21 cellular contexts compared by ENCODE assay signal in the genomic region with DNA sequence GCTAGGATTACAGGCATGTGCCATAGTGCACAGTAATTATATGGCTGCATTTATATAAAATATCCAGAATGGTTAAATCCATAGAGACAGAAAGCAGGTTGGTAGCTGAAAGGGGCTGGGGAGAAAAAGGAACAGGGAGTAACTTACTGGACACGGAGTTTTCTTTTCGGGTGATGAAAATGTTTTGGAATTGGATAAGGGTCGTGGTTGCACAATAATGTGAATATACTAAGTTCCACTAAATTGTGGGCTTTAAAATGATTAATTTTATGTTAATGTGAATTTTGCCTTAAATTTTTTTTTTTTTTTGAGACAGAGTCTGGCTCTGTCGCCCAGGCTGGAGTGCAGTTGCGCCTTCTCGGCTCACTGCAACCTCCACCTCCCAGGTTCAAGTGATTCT.
A peak's percentile ranks its signal among the peaks of the same experiment; 100 is the strongest.
DNase-seq lines count a peak whose midpoint lies in the region; ATAC-seq, FAIRE-seq and TF ChIP-seq lines count a peak whose summit lies in the region.
"Had no signal": no experiment of that assay in that cellular context is flagged by ENCODE, and none has a peak within 500 bp of the region (broad histone marks: within the 10 kb centered on the region; RNA-seq: fewer than 3 reads in every experiment).

No MANE protein-coding gene starts in this region.

- H3K9ac ChIP-seq in HepG2 (ENCODE audit: insufficient read depth, low read depth, low read length) (no peak overlapping the region), adipocyte (ENCODE audit: low read length) (no peak overlapping the region)
- H3K9ac ChIP-seq: BLaER1 treated with 17β-estradiol and CSF1 and Interleukin-3, amounts not matched to agents 10 nM and 100 nM had no signal

- no peak for TF ChIP-seq EP300 in HepG2 (IDR thresholded peaks at IDR 0.05; ENCODE audit: low read depth in 2 of 2, low read length in 2 of 2)
- TF ChIP-seq EP300 in HepG2 (CRISPR knock-in tag; IDR thresholded peaks at IDR 0.05; ENCODE audit: borderline replicate concordance), result no peak

- ATAC-seq in HepG2 (no peak), right lobe of liver (no peak), sciatic nerve (peak; percentile 35)
- ATAC-seq in activated CD4-positive, CD25-positive, alpha-beta regulatory T cell treated with anti-CD3 and anti-CD28 coated beads, Interleukin-2, amount 50 U/mL, for 24 hours, result no peak
- ATAC-seq: A549; CD8-positive, alpha-beta T cell had no signal

- H3K36me3 ChIP-seq in HepG2 (replicated peaks in 1 of 2; ENCODE audit: control insufficient read depth in 1 of 2, insufficient read depth in 2 of 2, low read length in 2 of 2), result no peaks in the 10 kb centered on the region
- no peaks in the 10 kb centered on the region for H3K36me3 ChIP-seq in right lobe of liver
- H3K36me3 ChIP-seq in adipocyte (ENCODE audit: control insufficient read depth, insufficient read depth, low read length, severe bottlenecking), result no peaks in the 10 kb centered on the region
- no peaks in the 10 kb centered on the region for H3K36me3 ChIP-seq in vagina
- H3K36me3 ChIP-seq: BLaER1 treated with 17β-estradiol and CSF1 and Interleukin-3, amounts not matched to agents 10 nM and 100 nM had no signal

- H3K9me3 ChIP-seq in HepG2 (ENCODE audit: low read length), result peaks cover 3% of the 10 kb centered on the region; the same call in 1 of the 2 replicates
- no peaks in the 10 kb centered on the region for H3K9me3 ChIP-seq in right lobe of liver
- H3K9me3 ChIP-seq in adipocyte (ENCODE audit: control insufficient read depth, low read length), result peaks cover 8% of the 10 kb centered on the region
- H3K9me3 ChIP-seq in vagina, result no peaks in the 10 kb centered on the region
- H3K9me3 ChIP-seq: A549, Caco-2 had no signal

- no peak for TF ChIP-seq POLR2A in HepG2 (IDR thresholded peaks at IDR 0.05; ENCODE audit: insufficient read depth in 1 of 2, low read depth in 2 of 2, low read length in 2 of 2)
- no peak for TF ChIP-seq POLR2A in right lobe of liver (IDR thresholded peaks at IDR 0.05)
- TF ChIP-seq POLR2A in vagina (IDR thresholded peaks at IDR 0.05), result no peak

- in situ Hi-C loops in HepG2 (cut with HindIII; ENCODE audit: extremely low pct_ligation_motif_present, low pct_unique_long_range_greater_than_20kb), result no loop called here

- DNase-seq in HepG2 (ENCODE audit: low spot score), result no peak
- DNase-seq in right lobe of liver, result no peak
- DNase-seq in adipocyte (ENCODE audit: low read depth), result peak; percentile 17
- DNase-seq in sciatic nerve (ENCODE audit: low spot score), result no peak
- no peak for DNase-seq in vagina (ENCODE audit: extremely low spot score in 2 of 2)
- DNase-seq in AML-193 (lab: John Stamatoyannopoulos, UW), result no peak
- DNase-seq in HT-29 (ENCODE audit: low spot score), result no peak
- DNase-seq: Caco-2; CD4-positive, alpha-beta T cell; CD8-positive, alpha-beta T cell; DMS79 treated with DMSO at 0.1 percent for 48 hours; GF-D8 had no signal

- no peaks in the 10 kb centered on the region for H3K79me2 ChIP-seq in HepG2 (ENCODE audit: insufficient read depth, low read length)

- TF ChIP-seq CTCF in HepG2 (CRISPR knock-in tag; IDR thresholded peaks at IDR 0.05) (no peak), right lobe of liver (IDR thresholded peaks at IDR 0.05) (no peak), vagina (IDR thresholded peaks at IDR 0.05) (no peak)

- TF ChIP-seq RAD21 in HepG2 (CRISPR knock-in tag; IDR thresholded peaks at IDR 0.05), result no peak

- POLR2A ChIA-PET in HepG2 (lab: Yijun Ruan, JAX), result no interaction called here

- no peak overlapping the region for H3K4me2 ChIP-seq in HepG2 (ENCODE audit: low read depth, low read length)
- H3K4me2 ChIP-seq: A549; BLaER1 treated with 17β-estradiol and CSF1 and Interleukin-3, amounts not matched to agents 10 nM and 100 nM had no signal

- FAIRE-seq in HepG2 (lab: Jason Lieb, UNC), result no peak
- FAIRE-seq: D721Med, G401.6, GM12891, GM19239 had no signal

- H3K4me3 ChIP-seq in HepG2 (replicated peaks in 1 of 3; ENCODE audit: insufficient read depth in 1 of 3, low read depth in 2 of 3, low read length in 3 of 3), result no peak overlapping the region
- no peak overlapping the region for H3K4me3 ChIP-seq in right lobe of liver
- no peak overlapping the region for H3K4me3 ChIP-seq in adipocyte (ENCODE audit: low read length)
- H3K4me3 ChIP-seq in vagina, result no peak overlapping the region
- H3K4me3 ChIP-seq: A549; BLaER1 treated with 17β-estradiol and CSF1 and Interleukin-3, amounts not matched to agents 10 nM and 100 nM had no signal

- intact Hi-C loops in HepG2 (cut with micrococcal nuclease; ENCODE audit: unreplicated experiment) (no loop called here), right lobe of liver (cut with DNase I) (no loop called here), sciatic nerve (cut with DNase I) (no loop called here), vagina (cut with DNase I) (no loop called here)

- no peak overlapping the region for H2AFZ ChIP-seq in HepG2 (ENCODE audit: low read length)

- CTCF ChIA-PET in HepG2 (lab: Yijun Ruan, JAX; ENCODE audit: low intra/inter-chr PET ratio, low total read pairs), result no interaction called here

- WGBS in HepG2 (ENCODE audit: low lambda C conversion rate), result 74% methylated on average over 6 of the region's 6 CpGs
- WGBS in right lobe of liver (ENCODE audit: insufficient coverage, low coverage, low lambda C conversion rate, missing lambda C conversion rate), result 70% methylated on average over 6 of the region's 6 CpGs

- H3K27me3 ChIP-seq in HepG2 (ENCODE audit: control insufficient read depth in 1 of 2, insufficient read depth in 2 of 2, low read length in 2 of 2), result no peaks in the 10 kb centered on the region
- H3K27me3 ChIP-seq in right lobe of liver, result no peaks in the 10 kb centered on the region
- H3K27me3 ChIP-seq in adipocyte (replicated peaks; ENCODE audit: control insufficient read depth, insufficient read depth, low read length), result no peaks in the 10 kb centered on the region
- H3K27me3 ChIP-seq in vagina, result no peaks in the 10 kb centered on the region
- H3K27me3 ChIP-seq: BLaER1 treated with 17β-estradiol and CSF1 and Interleukin-3, amounts not matched to agents 10 nM and 100 nM had no signal

- H3K27ac ChIP-seq in HepG2 (ENCODE audit: extremely low read length, insufficient read depth, low read length), result no peak overlapping the region
- H3K27ac ChIP-seq in right lobe of liver, result no peak overlapping the region
- peak overlapping the region; percentile 35 for H3K27ac ChIP-seq in vagina
- H3K27ac ChIP-seq: 22Rv1; BLaER1 treated with 17β-estradiol and CSF1 and Interleukin-3, amounts not matched to agents 10 nM and 100 nM; C4-2B had no signal

- no TSS peak for BruUV-seq in HepG2 (replicated peaks; lab: Mats Ljungman, UMichigan)

- no peaks in the 10 kb centered on the region for H4K20me1 ChIP-seq in HepG2 (ENCODE audit: insufficient read depth, low read length)
- H4K20me1 ChIP-seq: BLaER1 treated with 17β-estradiol and CSF1 and Interleukin-3, amounts not matched to agents 10 nM and 100 nM had no signal

- H3K4me1 ChIP-seq in HepG2 (ENCODE audit: insufficient read depth, low read length) (peaks cover 10% of the 10 kb centered on the region), right lobe of liver (no peaks in the 10 kb centered on the region), adipocyte (ENCODE audit: control insufficient read depth, insufficient read depth, low read length) (no peaks in the 10 kb centered on the region), vagina (no peaks in the 10 kb centered on the region)

TF ChIP-seq in HepG2, 621 proteins besides CTCF, POLR2A, EP300 and RAD21:
- TF ChIP-seq, protein P1, sequence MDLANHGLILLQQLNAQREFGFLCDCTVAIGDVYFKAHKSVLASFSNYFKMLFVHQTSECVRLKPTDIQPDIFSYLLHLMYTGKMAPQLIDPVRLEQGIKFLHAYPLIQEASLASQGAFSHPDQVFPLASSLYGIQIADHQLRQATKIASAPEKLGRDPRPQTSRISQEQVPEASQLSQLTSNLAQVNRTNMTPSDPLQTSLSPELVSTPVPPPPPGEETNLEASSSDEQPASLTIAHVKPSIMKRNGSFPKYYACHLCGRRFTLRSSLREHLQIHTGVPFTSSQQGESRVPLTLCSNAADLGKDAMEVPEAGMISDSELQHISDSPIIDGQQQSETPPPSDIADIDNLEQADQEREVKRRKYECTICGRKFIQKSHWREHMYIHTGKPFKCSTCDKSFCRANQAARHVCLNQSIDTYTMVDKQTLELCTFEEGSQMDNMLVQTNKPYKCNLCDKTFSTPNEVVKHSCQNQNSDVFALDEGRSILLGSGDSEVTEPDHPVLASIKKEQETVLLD (CRISPR knock-in tag; IDR thresholded peaks at IDR 0.05; ENCODE audit: low read depth), result no peak
- TF ChIP-seq ZSCAN30 (CRISPR knock-in tag; IDR thresholded peaks at IDR 0.05), result no peak
- TF ChIP-seq YEATS2 (CRISPR knock-in tag; IDR thresholded peaks at IDR 0.05; ENCODE audit: borderline replicate concordance), result no peak
- no peak for TF ChIP-seq NR3C1 (CRISPR knock-in tag; IDR thresholded peaks at IDR 0.05)
- no peak for TF ChIP-seq ZSCAN12 (CRISPR knock-in tag; IDR thresholded peaks at IDR 0.05)
- TF ChIP-seq CEBPB (IDR thresholded peaks at IDR 0.05; ENCODE audit: borderline replicate concordance, low read depth, low read length), result 0 out of 2 replicates have a peak, but pooled peaks have one; percentile 6
- no peak for TF ChIP-seq ZNF234 (CRISPR knock-in tag; conservative IDR thresholded peaks at IDR 0.05)
